ENCODE assay signal across 1 cellular context in genomic region chr4:23237771-23238170, GRCh38.
A peak's percentile ranks its signal among the peaks of the same experiment; 100 is the strongest.
TF ChIP-seq lines count a peak whose summit lies in the region.

No MANE protein-coding gene starts in this region.

TF ChIP-seq in liver, 16 proteins besides CTCF, POLR2A, EP300 and RAD21 (continued from another document):
- TF ChIP-seq ZBTB33 (IDR thresholded peaks at IDR 0.05) (peak; percentile 50), GABPA (IDR thresholded peaks at IDR 0.05 in 1 of 2, conservative IDR thresholded peaks at IDR 0.05 in 1 of 2) (no peak), ATF3 (IDR thresholded peaks at IDR 0.05) (no peak), HNF4A (conservative IDR thresholded peaks at IDR 0.05) (peak; percentile 69 to 98), JUND (IDR thresholded peaks at IDR 0.05) (peak in 1 of 2 donors; percentile 52), MAX (IDR thresholded peaks at IDR 0.05) (peak; percentile 36)
